In the genomic region with DNA sequence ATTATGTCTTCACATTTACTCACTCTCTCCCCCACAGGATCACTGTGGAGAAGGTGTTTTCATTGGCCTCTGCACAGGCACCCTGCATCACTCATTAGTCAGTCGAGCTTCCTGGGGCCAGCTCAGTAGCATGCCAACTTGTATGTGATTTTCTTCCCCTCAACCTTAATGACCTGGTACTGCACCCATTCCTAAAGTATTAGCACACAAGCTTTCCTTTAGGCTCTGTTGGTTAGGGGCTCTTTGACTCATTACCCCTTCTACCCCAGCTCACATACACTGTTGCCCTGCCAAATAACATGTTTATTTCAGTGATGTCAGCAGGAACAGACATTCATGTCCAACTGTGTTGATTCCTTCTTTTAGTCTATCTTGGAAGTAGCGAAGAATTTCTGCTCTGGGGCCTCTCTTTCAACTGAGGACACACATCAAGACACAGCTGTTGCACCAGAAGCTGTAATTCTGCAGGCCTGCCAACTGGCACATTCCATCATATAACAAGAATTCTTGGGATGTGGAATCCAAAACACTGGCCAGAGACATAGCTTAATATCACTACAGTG, we compare ENCODE assay signal across 10 cellular contexts.
DNase-seq lines count a peak whose midpoint lies in the region; ATAC-seq and TF ChIP-seq lines count a peak whose summit lies in the region.
"Had no signal": no experiment of that assay in that cellular context is flagged by ENCODE, and none has a peak within 500 bp of the region (broad histone marks: within the 10 kb centered on the region; RNA-seq: fewer than 3 reads in every experiment).

No MANE protein-coding gene starts in this region.

- no peak for TF ChIP-seq EP300 in Ishikawa (IDR thresholded peaks at IDR 0.05; ENCODE audit: borderline replicate concordance)
- TF ChIP-seq EP300 in transverse colon (IDR thresholded peaks at IDR 0.05; ENCODE audit: low read depth), result no peak

- in situ Hi-C loops in transverse colon (cut with MboI; ENCODE audit: low pct_ligation_motif_present in 1 of 4, low pct_unique_long_range_greater_than_20kb in 1 of 4, low sequenced_read_pairs in 3 of 4), result loop anchor here (25.0 kb wide), 1 partner anchor 708 kb away; no protein-coding TSS in a partner anchor

- DNase-seq in choroid plexus epithelial cell (ENCODE audit: low read depth) (peak; percentile 96), left lung (peak in 1 of 2 donors; percentile 37), transverse colon (peak; percentile 14), NCI-H82 treated with DMSO at 0.1 percent for 48 hours (lab: John Stamatoyannopoulos, UW; ENCODE audit: unreplicated experiment) (no peak), caudate nucleus (lab: John Stamatoyannopoulos, UW) (no peak), dorsolateral prefrontal cortex (no peak)
- DNase-seq: activated naive CD4-positive, alpha-beta T cell; pancreas had no signal

- intact Hi-C loops in left lung (cut with DNase I), result no loop called here
- intact Hi-C loops in transverse colon (cut with DNase I; ENCODE audit: low total_unique reads), result no loop called here
- intact Hi-C loops in dorsolateral prefrontal cortex (cut with DNase I), result no loop called here

- peak overlapping the region in 1 of 2 donors; percentile 2 for H3K27ac ChIP-seq in left lung
- peak overlapping the region in 2 of 4 donors; percentile 18 to 27 for H3K27ac ChIP-seq in transverse colon
- no peak overlapping the region for H3K27ac ChIP-seq in caudate nucleus (ENCODE audit: low read depth, low read length)
- H3K27ac ChIP-seq in dorsolateral prefrontal cortex, result no peak overlapping the region
- H3K27ac ChIP-seq: pancreas had no signal

- no peaks in the 10 kb centered on the region for H3K4me1 ChIP-seq in left lung
- H3K4me1 ChIP-seq in transverse colon, result peaks cover 0 to 4% (median 0%) of the 10 kb centered on the region in 4 donors
- H3K4me1 ChIP-seq: pancreas had no signal

- TF ChIP-seq RAD21 in Ishikawa (IDR thresholded peaks at IDR 0.05; ENCODE audit: low read depth), result no peak

- no peaks in the 10 kb centered on the region for H3K27me3 ChIP-seq in left lung
- H3K27me3 ChIP-seq in transverse colon, result no peaks in the 10 kb centered on the region
- peaks cover 0 to 4% (median 0%) of the 10 kb centered on the region in 45 donors for H3K27me3 ChIP-seq in dorsolateral prefrontal cortex
- H3K27me3 ChIP-seq: pancreas had no signal

- H3K9me3 ChIP-seq in left lung, result no peaks in the 10 kb centered on the region
- no peaks in the 10 kb centered on the region for H3K9me3 ChIP-seq in transverse colon
- H3K9me3 ChIP-seq: pancreas had no signal

- H3K36me3 ChIP-seq in left lung (no peaks in the 10 kb centered on the region), transverse colon (no peaks in the 10 kb centered on the region)
- H3K36me3 ChIP-seq: pancreas had no signal

- TF ChIP-seq CTCF in choroid plexus epithelial cell (conservative IDR thresholded peaks at IDR 0.05; ENCODE audit: low read depth, low read length), result no peak
- TF ChIP-seq CTCF in left lung (IDR thresholded peaks at IDR 0.05), result no peak
- TF ChIP-seq CTCF in transverse colon (IDR thresholded peaks at IDR 0.05), result no peak
- TF ChIP-seq CTCF in dorsolateral prefrontal cortex (IDR thresholded peaks at IDR 0.05 in 54 of 56, conservative IDR thresholded peaks at IDR 0.05 in 2 of 56; ENCODE audit: low read depth in 1 of 56, partially characterized antibody in 56 of 56), result no peak

- 50 to 51% methylated on average over 2 of the region's 2 CpGs for WGBS in transverse colon (ENCODE audit: low coverage in 1 of 2), 2 donors

- no peak for TF ChIP-seq POLR2A in transverse colon (IDR thresholded peaks at IDR 0.05)

- peak; percentile 59 for ATAC-seq in left lung
- ATAC-seq in GM21717 (IDR thresholded peaks at IDR 0.05; ENCODE audit: unreplicated experiment), result no peak

- H3K4me3 ChIP-seq in choroid plexus epithelial cell (ENCODE audit: low read depth, low read length) (no peak overlapping the region), left lung (no peak overlapping the region), transverse colon (no peak overlapping the region), dorsolateral prefrontal cortex (no peak overlapping the region)
- H3K4me3 ChIP-seq: pancreas had no signal

TF ChIP-seq in Ishikawa, 13 proteins besides CTCF, POLR2A, EP300 and RAD21:
- no peak for TF ChIP-seq TCF12 (IDR thresholded peaks at IDR 0.05; ENCODE audit: low read depth)
- TF ChIP-seq TAF1 (IDR thresholded peaks at IDR 0.05; ENCODE audit: low read depth), result no peak
- TF ChIP-seq TEAD4 (IDR thresholded peaks at IDR 0.05), result peak; percentile 25; the same call in 1 of the 2 replicates
- TF ChIP-seq, protein P1, sequence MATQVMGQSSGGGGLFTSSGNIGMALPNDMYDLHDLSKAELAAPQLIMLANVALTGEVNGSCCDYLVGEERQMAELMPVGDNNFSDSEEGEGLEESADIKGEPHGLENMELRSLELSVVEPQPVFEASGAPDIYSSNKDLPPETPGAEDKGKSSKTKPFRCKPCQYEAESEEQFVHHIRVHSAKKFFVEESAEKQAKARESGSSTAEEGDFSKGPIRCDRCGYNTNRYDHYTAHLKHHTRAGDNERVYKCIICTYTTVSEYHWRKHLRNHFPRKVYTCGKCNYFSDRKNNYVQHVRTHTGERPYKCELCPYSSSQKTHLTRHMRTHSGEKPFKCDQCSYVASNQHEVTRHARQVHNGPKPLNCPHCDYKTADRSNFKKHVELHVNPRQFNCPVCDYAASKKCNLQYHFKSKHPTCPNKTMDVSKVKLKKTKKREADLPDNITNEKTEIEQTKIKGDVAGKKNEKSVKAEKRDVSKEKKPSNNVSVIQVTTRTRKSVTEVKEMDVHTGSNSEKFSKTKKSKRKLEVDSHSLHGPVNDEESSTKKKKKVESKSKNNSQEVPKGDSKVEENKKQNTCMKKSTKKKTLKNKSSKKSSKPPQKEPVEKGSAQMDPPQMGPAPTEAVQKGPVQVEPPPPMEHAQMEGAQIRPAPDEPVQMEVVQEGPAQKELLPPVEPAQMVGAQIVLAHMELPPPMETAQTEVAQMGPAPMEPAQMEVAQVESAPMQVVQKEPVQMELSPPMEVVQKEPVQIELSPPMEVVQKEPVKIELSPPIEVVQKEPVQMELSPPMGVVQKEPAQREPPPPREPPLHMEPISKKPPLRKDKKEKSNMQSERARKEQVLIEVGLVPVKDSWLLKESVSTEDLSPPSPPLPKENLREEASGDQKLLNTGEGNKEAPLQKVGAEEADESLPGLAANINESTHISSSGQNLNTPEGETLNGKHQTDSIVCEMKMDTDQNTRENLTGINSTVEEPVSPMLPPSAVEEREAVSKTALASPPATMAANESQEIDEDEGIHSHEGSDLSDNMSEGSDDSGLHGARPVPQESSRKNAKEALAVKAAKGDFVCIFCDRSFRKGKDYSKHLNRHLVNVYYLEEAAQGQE (IDR thresholded peaks at IDR 0.05; ENCODE audit: low read depth), result no peak

Comparison
In these comparisons a context has a peak if more than half of its experiments do, and no peak if none do; other contexts are left out.
1. DNase-seq: peak in choroid plexus epithelial cell (single experiment) and transverse colon (single experiment); none in NCI-H82 treated with DMSO at 0.1 percent for 48 hours (single experiment), caudate nucleus (0 of 61) and dorsolateral prefrontal cortex (0 of 10).